28 cellular contexts compared by ENCODE assay signal in genomic region chr5:72030237-72030636, GRCh38.
"Had no signal": no experiment of that assay in that cellular context is flagged by ENCODE, and none has a peak within 500 bp of the region (broad histone marks: within the 10 kb centered on the region; RNA-seq: fewer than 3 reads in every experiment).

No MANE protein-coding gene starts in this region.

- H3K4me1 Mint-ChIP-seq: stimulated activated effector memory CD8-positive, alpha-beta T cell treated with anti-CD3 and anti-CD28 coated beads, Interleukin-12 subunit alpha, Interleukin-12 subunit beta, amount 100 ng/mL, for 72 hours; stimulated activated memory B cell treated with anti-CD40 and anti-IgM and Interleukin-4, amounts not matched to agents 10 μg/mL and 1 μg/mL and 100 μg/mL, for 72 hours; stimulated activated naive B cell treated with anti-CD40 and anti-IgM and Interleukin-4, amounts not matched to agents 10 μg/mL and 1 μg/mL and 100 μg/mL, for 72 hours; stimulated activated naive CD8-positive, alpha-beta T cell treated with anti-CD3 and anti-CD28 coated beads, Interleukin-15, amount 100 ng/mL, for 72 hours had no signal

- H3K4me3 ChIP-seq: stomach, suprapubic skin, testis, thoracic aorta, thyroid gland, tibial artery, tibial nerve, transverse colon, upper lobe of left lung, upper lobe of right lung, uterus, vagina had no signal

- H3K27me3 ChIP-seq: suprapubic skin, testis, thyroid gland, tibial artery, tibial nerve, transverse colon, upper lobe of left lung, upper lobe of right lung, vagina had no signal

- ATAC-seq: stimulated activated effector memory CD8-positive, alpha-beta T cell treated with anti-CD3 and anti-CD28 coated beads, Interleukin-12 subunit alpha, Interleukin-12 subunit beta, amount 100 ng/mL, for 72 hours; stimulated activated memory B cell treated with anti-CD40 and anti-IgM and Interleukin-4, amounts not matched to agents 10 μg/mL and 1 μg/mL and 100 μg/mL, for 72 hours; stimulated activated naive B cell treated with anti-CD40 and anti-IgM and Interleukin-4, amounts not matched to agents 10 μg/mL and 1 μg/mL and 100 μg/mL, for 72 hours; stimulated activated naive CD8-positive, alpha-beta T cell treated with anti-CD3 and anti-CD28 coated beads, Interleukin-15, amount 100 ng/mL, for 72 hours; stimulated activated naive CD8-positive, alpha-beta T cell treated with anti-CD3 and anti-CD28 coated beads, Interleukin-15, Interleukin-2, amounts not matched to agents 100 U/mL and 50 U/mL, for 24 hours; upper lobe of right lung had no signal

- H3K27ac Mint-ChIP-seq: stimulated activated effector memory CD8-positive, alpha-beta T cell treated with anti-CD3 and anti-CD28 coated beads, Interleukin-12 subunit alpha, Interleukin-12 subunit beta, amount 100 ng/mL, for 72 hours; stimulated activated memory B cell treated with anti-CD40 and anti-IgM and Interleukin-4, amounts not matched to agents 10 μg/mL and 1 μg/mL and 100 μg/mL, for 72 hours; stimulated activated naive B cell treated with anti-CD40 and anti-IgM and Interleukin-4, amounts not matched to agents 10 μg/mL and 1 μg/mL and 100 μg/mL, for 72 hours; stimulated activated naive CD8-positive, alpha-beta T cell treated with anti-CD3 and anti-CD28 coated beads, Interleukin-15, amount 100 ng/mL, for 72 hours; stimulated activated naive CD8-positive, alpha-beta T cell treated with anti-CD3 and anti-CD28 coated beads, Interleukin-15, Interleukin-2, amounts not matched to agents 100 ng/mL and 50 ng/mL, for 24 hours; type B pancreatic cell had no signal

- H3K4me1 ChIP-seq: stomach, suprapubic skin, testis, thyroid gland, tibial artery, tibial nerve, transverse colon, upper lobe of left lung, upper lobe of right lung, uterus, vagina had no signal

- H3K36me3 ChIP-seq: stomach, suprapubic skin, thoracic aorta, thyroid gland, tibial artery, tibial nerve, transverse colon, upper lobe of left lung, upper lobe of right lung, uterus, vagina had no signal

- H3K27ac ChIP-seq: stomach, suprapubic skin, testis, thoracic aorta, thyroid gland, tibial artery, tibial nerve, transverse colon, upper lobe of left lung, upper lobe of right lung, uterus, vagina had no signal

- H3K27me3 Mint-ChIP-seq: type B pancreatic cell had no signal

- FAIRE-seq: urothelium cell line had no signal

- H3K36me3 Mint-ChIP-seq: stimulated activated effector memory CD8-positive, alpha-beta T cell treated with anti-CD3 and anti-CD28 coated beads, Interleukin-12 subunit alpha, Interleukin-12 subunit beta, amount 100 ng/mL, for 72 hours; stimulated activated memory B cell treated with anti-CD40 and anti-IgM and Interleukin-4, amounts not matched to agents 10 μg/mL and 1 μg/mL and 100 μg/mL, for 72 hours; stimulated activated naive B cell treated with anti-CD40 and anti-IgM and Interleukin-4, amounts not matched to agents 10 μg/mL and 1 μg/mL and 100 μg/mL, for 72 hours; type B pancreatic cell had no signal

- DNase-seq: stimulated activated CD4-positive, alpha-beta T cell treated with anti-CD3 and anti-CD28 coated beads, Interleukin-2, amount 100 ng/mL, for 48 hours; stimulated activated CD4-positive, alpha-beta T cell treated with anti-CD3 and anti-CD28 coated beads, Interleukin-4, amount 100 ng/mL, for 1 hour; stimulated activated CD4-positive, alpha-beta T cell treated with anti-CD3 and anti-CD28 coated beads, Interleukin-4, amount 100 ng/mL, for 24 hours; stimulated activated CD4-positive, alpha-beta T cell treated with anti-CD3 and anti-CD28 coated beads, Interleukin-4, amount 100 ng/mL, for 4 hours; stimulated activated CD8-positive, alpha-beta memory T cell treated with anti-CD3 and anti-CD28 coated beads, Interleukin-4, amount 100 ng/mL, for 48 hours; stimulated activated naive B cell treated with anti-CD40 and anti-IgM and Interleukin-4, amounts not matched to agents 10 μg/mL and 1 μg/mL and 100 μg/mL, for 72 hours; stimulated activated naive CD4-positive, alpha-beta T cell; stimulated activated naive CD4-positive, alpha-beta T cell treated with Interleukin-2 at 50 U/mL for 16 hours; stimulated activated naive CD8-positive, alpha-beta T cell treated with anti-CD3 and anti-CD28 coated beads, Interleukin-15, amount 100 ng/mL, for 72 hours; stimulated activated naive CD8-positive, alpha-beta T cell treated with anti-CD3 and anti-CD28 coated beads, Interleukin-15, Interleukin-2, amounts not matched to agents 100 U/mL and 50 U/mL, for 24 hours; stomach; substantia nigra; testis; thyroid gland; tibial artery; transverse colon; upper lobe of left lung; upper lobe of right lung; uterus had no signal

- H3K9me3 ChIP-seq: suprapubic skin, testis, thoracic aorta, thyroid gland, tibial artery, tibial nerve, transverse colon, upper lobe of left lung, upper lobe of right lung, uterus, vagina had no signal

- H3K4me3 Mint-ChIP-seq: stimulated activated effector memory CD8-positive, alpha-beta T cell treated with anti-CD3 and anti-CD28 coated beads, Interleukin-12 subunit alpha, Interleukin-12 subunit beta, amount 100 ng/mL, for 72 hours; stimulated activated memory B cell treated with anti-CD40 and anti-IgM and Interleukin-4, amounts not matched to agents 10 μg/mL and 1 μg/mL and 100 μg/mL, for 72 hours; stimulated activated naive B cell treated with anti-CD40 and anti-IgM and Interleukin-4, amounts not matched to agents 10 μg/mL and 1 μg/mL and 100 μg/mL, for 72 hours; stimulated activated naive CD8-positive, alpha-beta T cell treated with anti-CD3 and anti-CD28 coated beads, Interleukin-15, amount 100 ng/mL, for 72 hours; stimulated activated naive CD8-positive, alpha-beta T cell treated with anti-CD3 and anti-CD28 coated beads, Interleukin-15, Interleukin-2, amounts not matched to agents 100 ng/mL and 50 ng/mL, for 24 hours; type B pancreatic cell had no signal

- H3K9me3 Mint-ChIP-seq: type B pancreatic cell had no signal
